ENCODE assay signal across 33 cellular contexts in genomic region chr4:163196904-163197505, GRCh38.
"Had no signal": no experiment of that assay in that cellular context is flagged by ENCODE, and none has a peak within 500 bp of the region (broad histone marks: within the 10 kb centered on the region; RNA-seq: fewer than 3 reads in every experiment).

No MANE protein-coding gene starts in this region.

- FAIRE-seq: bronchial epithelial cell, TTC549 had no signal

- H3K27ac ChIP-seq: adrenal gland, cardiac muscle cell, VCaP had no signal

- H3K4me3 ChIP-seq: adrenal gland, ascending aorta, cardiac muscle cell had no signal

- DNase-seq: activated B cell treated with CpG ODN at 0.5 μM for 24 hours; activated CD4-positive, alpha-beta memory T cell treated with anti-CD3 and anti-CD28 coated beads for 36 hours; activated CD4-positive, alpha-beta T cell treated with anti-CD3 and anti-CD28 coated beads for 4 hours; activated CD4-positive, alpha-beta T cell treated with anti-CD3 and anti-CD28 coated beads, Interleukin-2, amount 10 ng/mL, durations not matched to agents 24 days and 14 days; activated CD4-positive, alpha-beta T cell treated with anti-CD3 and anti-CD28 coated beads, Interleukin-2, amount 50 U/mL, for 1 hour; activated CD4-positive, alpha-beta T cell treated with anti-CD3 and anti-CD28 coated beads, Interleukin-2, amount 50 U/mL, for 4 hours; activated CD4-positive, CD25-positive, alpha-beta regulatory T cell treated with anti-CD3 and anti-CD28 coated beads, Interleukin-2, amount 50 U/mL, for 72 hours; activated CD8-positive, alpha-beta memory T cell treated with anti-CD3 and anti-CD28 coated beads, Interleukin-2, amount 50 U/mL, for 4 hours; activated CD8-positive, alpha-beta T cell treated with anti-CD3 and anti-CD28 coated beads for 36 hours; activated effector memory CD4-positive, alpha-beta T cell treated with anti-CD3 and anti-CD28 coated beads, Interleukin-2, amount 50 U/mL, for 16 hours; activated gamma-delta T cell treated with Interleukin-2 at 50 U/mL for 16 hours; activated naive CD4-positive, alpha-beta T cell; activated naive CD4-positive, alpha-beta T cell treated with anti-CD3 and anti-CD28 coated beads for 36 hours; activated naive CD4-positive, alpha-beta T cell treated with anti-CD3 and anti-CD28 coated beads, Interleukin-2, amount 50 U/mL, for 16 hours; activated naive CD8-positive, alpha-beta T cell treated with anti-CD3 and anti-CD28 coated beads for 36 hours; activated T-cell treated with anti-CD3 and anti-CD28 coated beads for 4 hours; activated T-cell treated with anti-CD3 and anti-CD28 coated beads, Interleukin-2, amount 50 U/mL, for 1 hour; activated T-cell treated with anti-CD3 and anti-CD28 coated beads, Interleukin-2, amount 50 U/mL, for 4 hours; activated T-cell treated with anti-CD3 and anti-CD28 coated beads, Interleukin-2, amount 50 U/mL, for 72 hours; adrenal gland; amniotic stem cell; caudate nucleus; cerebellar nuclear complex; T-helper 1 cell; T-helper 2 cell; T-helper 9 cell had no signal

- H3K27me3 ChIP-seq: adrenal gland, ascending aorta, cardiac muscle cell had no signal

- ATAC-seq: activated CD8-positive, alpha-beta T cell treated with anti-CD3 and anti-CD28 coated beads for 36 hours; activated naive CD4-positive, alpha-beta T cell treated with anti-CD3 and anti-CD28 coated beads, Interleukin-2, amount 50 U/mL, for 72 hours; activated T-cell treated with anti-CD3 and anti-CD28 coated beads, Interleukin-2, amount 50 U/mL, for 4 hours; activated T-cell treated with anti-CD3 and anti-CD28 coated beads, Interleukin-2, amount 50 U/mL, for 72 hours; activated T-helper 17 cell treated with anti-CD3 and anti-CD28 coated beads, Interleukin-2, amount 50 U/mL, for 72 hours had no signal

- H3K36me3 ChIP-seq: adrenal gland, ascending aorta, cardiac muscle cell had no signal

- H3K4me1 ChIP-seq: adrenal gland had no signal
